ENCODE assay signal across 19 cellular contexts in genomic region chr5:96628406-96628805, GRCh38.
"Had no signal": no experiment of that assay in that cellular context is flagged by ENCODE, and none has a peak within 500 bp of the region (broad histone marks: within the 10 kb centered on the region; RNA-seq: fewer than 3 reads in every experiment).

No MANE protein-coding gene starts in this region.

- H3K27ac ChIP-seq: adrenal gland, cardiac muscle cell, neutrophil, tibial artery had no signal

- H3K4me1 ChIP-seq: adrenal gland, lower lobe of right lung had no signal

- H3K9me3 Mint-ChIP-seq: activated naive CD4-positive, alpha-beta T cell treated with anti-CD3 and anti-CD28 coated beads, Interleukin-2, amount 50 U/mL, for 24 hours; activated T-cell treated with anti-CD3 and anti-CD28 coated beads, Interleukin-2, amount 50 U/mL, for 72 hours; dendritic cell treated with granulocyte-macrophage colony-stimulating factor and Interleukin-4, amounts not matched to agents 40 ng/mL and 50 ng/mL, for 4 days; mesothelial cell of epicardium; natural killer cell treated with Interleukin-12 subunit alpha and Interleukin-12 subunit beta and Interleukin-15 and Interleukin-18, amount 100 ng/mL, for 72 hours had no signal

- H3K27ac Mint-ChIP-seq: activated T-cell treated with anti-CD3 and anti-CD28 coated beads, Interleukin-2, amount 50 U/mL, for 72 hours; dendritic cell treated with granulocyte-macrophage colony-stimulating factor and Interleukin-4, amounts not matched to agents 40 ng/mL and 50 ng/mL, for 4 days; mesothelial cell of epicardium; natural killer cell treated with Interleukin-12 subunit alpha and Interleukin-12 subunit beta and Interleukin-15 and Interleukin-18, amount 100 ng/mL, for 72 hours had no signal

- FAIRE-seq: endothelial cell of umbilical vein, urothelium cell line had no signal

- H3K4me3 ChIP-seq: adrenal gland, cardiac muscle cell, lower lobe of right lung, tibial artery had no signal

- H3K36me3 ChIP-seq: adrenal gland, cardiac muscle cell, lower lobe of right lung, neutrophil, tibial artery had no signal

- DNase-seq: activated CD4-positive, CD25-positive, alpha-beta regulatory T cell treated with anti-CD3 and anti-CD28 coated beads, Interleukin-2, amount 50 U/mL, for 72 hours; activated CD8-positive, alpha-beta memory T cell treated with anti-CD3 and anti-CD28 coated beads for 24 hours; activated CD8-positive, alpha-beta memory T cell treated with anti-CD3 and anti-CD28 coated beads, Interleukin-2, amount 50 U/mL, for 48 hours; activated gamma-delta T cell; activated T-cell treated with anti-CD3 and anti-CD28 coated beads, Interleukin-2, amount 50 U/mL, for 72 hours; adrenal gland; effector CD8-positive, alpha-beta T cell; foreskin fibroblast; lower lobe of right lung; stimulated activated naive CD4-positive, alpha-beta T cell; tibial artery had no signal

- H3K4me3 Mint-ChIP-seq: dendritic cell treated with granulocyte-macrophage colony-stimulating factor and Interleukin-4, amounts not matched to agents 40 ng/mL and 50 ng/mL, for 4 days; mesothelial cell of epicardium had no signal

- H3K36me3 Mint-ChIP-seq: activated naive CD4-positive, alpha-beta T cell treated with anti-CD3 and anti-CD28 coated beads, Interleukin-2, amount 50 U/mL, for 24 hours; mesothelial cell of epicardium; natural killer cell treated with Interleukin-12 subunit alpha and Interleukin-12 subunit beta and Interleukin-15 and Interleukin-18, amount 100 ng/mL, for 72 hours had no signal

- H3K27me3 Mint-ChIP-seq: activated naive CD4-positive, alpha-beta T cell treated with anti-CD3 and anti-CD28 coated beads, Interleukin-2, amount 50 U/mL, for 24 hours had no signal

- H3K27me3 ChIP-seq: adrenal gland, cardiac muscle cell, neutrophil, tibial artery had no signal

- H3K9me3 ChIP-seq: adrenal gland, lower lobe of right lung, neutrophil, tibial artery had no signal

- ATAC-seq: activated T-cell treated with anti-CD3 and anti-CD28 coated beads, Interleukin-2, amount 50 U/mL, for 72 hours; natural killer cell treated with Interleukin-12 subunit alpha and Interleukin-12 subunit beta and Interleukin-15 and Interleukin-18, amount 100 ng/mL, for 72 hours had no signal
